Comparison of ENCODE assay signal across 1 cellular context in genomic region chr19:6752257-6753177, GRCh38.
A peak's percentile ranks its signal among the peaks of the same experiment; 100 is the strongest.
TF ChIP-seq lines count a peak whose summit lies in the region.

No MANE protein-coding gene starts in this region.

TF ChIP-seq in HepG2, 621 proteins besides CTCF, POLR2A, EP300 and RAD21 (continued from another document and continues in another):
- TF ChIP-seq ZNF800 (CRISPR knock-in tag; IDR thresholded peaks at IDR 0.05) (peak; percentile 80), ZMAT3 (CRISPR knock-in tag; conservative IDR thresholded peaks at IDR 0.05) (no peak), CBX2 (IDR thresholded peaks at IDR 0.05; ENCODE audit: low read depth, low read length) (no peak), CBX2 (CRISPR knock-in tag; IDR thresholded peaks at IDR 0.05; ENCODE audit: low read depth) (0 out of 2 replicates have a peak, but pooled peaks have one; percentile 13), ZNF782 (CRISPR knock-in tag; IDR thresholded peaks at IDR 0.05; ENCODE audit: borderline replicate concordance) (no peak), ZNF768 (CRISPR knock-in tag; IDR thresholded peaks at IDR 0.05) (no peak), ZNF234 (CRISPR knock-in tag; conservative IDR thresholded peaks at IDR 0.05) (no peak), ZNF567 (CRISPR knock-in tag; IDR thresholded peaks at IDR 0.05; ENCODE audit: borderline replicate concordance) (peak; percentile 48; the same call in 1 of the 2 replicates), GATA4 (IDR thresholded peaks at IDR 0.05; ENCODE audit: borderline replicate concordance, low read depth) (no peak), HMGXB4 (CRISPR knock-in tag; IDR thresholded peaks at IDR 0.05; ENCODE audit: borderline replicate concordance in 1 of 2, low read depth in 1 of 2) (no peak), TERF1 (CRISPR knock-in tag; IDR thresholded peaks at IDR 0.05) (no peak), ZNF878 (CRISPR knock-in tag; IDR thresholded peaks at IDR 0.05) (peak; percentile 90), XBP1 (CRISPR knock-in tag; IDR thresholded peaks at IDR 0.05) (peak; percentile 56; the same call in 1 of the 2 replicates), CHD2 (IDR thresholded peaks at IDR 0.05; ENCODE audit: low read depth, low read length) (no peak), TEF (CRISPR knock-in tag; IDR thresholded peaks at IDR 0.05) (no peak), HCFC1 (IDR thresholded peaks at IDR 0.05; ENCODE audit: low read depth, low read length) (no peak), ZNF646 (CRISPR knock-in tag; IDR thresholded peaks at IDR 0.05) (no peak), SOX6 (IDR thresholded peaks at IDR 0.05) (no peak), SOX6 (CRISPR knock-in tag; IDR thresholded peaks at IDR 0.05) (peak; percentile 80), ZNF24 (IDR thresholded peaks at IDR 0.05) (no peak), POLR2AphosphoS2 (IDR thresholded peaks at IDR 0.05; ENCODE audit: low read depth, low read length) (no peak), GATAD2A (CRISPR knock-in tag; IDR thresholded peaks at IDR 0.05) (peak; percentile 49; the same call in 1 of the 2 replicates), MAF1 (CRISPR knock-in tag; IDR thresholded peaks at IDR 0.05; ENCODE audit: borderline replicate concordance) (no peak), ZNF747 (CRISPR knock-in tag; IDR thresholded peaks at IDR 0.05; ENCODE audit: borderline replicate concordance) (peak; percentile 91; the same call in 1 of the 2 replicates), HNF1A (IDR thresholded peaks at IDR 0.05; ENCODE audit: low read depth) (no peak), HNF1A (CRISPR knock-in tag; IDR thresholded peaks at IDR 0.05; ENCODE audit: borderline replicate concordance) (no peak), ZNF780A (CRISPR knock-in tag; IDR thresholded peaks at IDR 0.05) (no peak), PLRG1 (conservative IDR thresholded peaks at IDR 0.05) (no peak), ZNF292 (CRISPR knock-in tag; IDR thresholded peaks at IDR 0.05; ENCODE audit: borderline replicate concordance, low read depth) (no peak), IKZF1 (IDR thresholded peaks at IDR 0.05) (no peak), ZNF124 (CRISPR knock-in tag; IDR thresholded peaks at IDR 0.05) (no peak), ZFP36L1 (CRISPR knock-in tag; IDR thresholded peaks at IDR 0.05) (no peak; the same call in 1 of the 2 replicates), IRF2 (CRISPR knock-in tag; IDR thresholded peaks at IDR 0.05) (no peak), SP140L (CRISPR knock-in tag; IDR thresholded peaks at IDR 0.05; ENCODE audit: borderline replicate concordance) (no peak), SNRNP70 (IDR thresholded peaks at IDR 0.05; ENCODE audit: low read depth, low read length) (no peak), ELF4 (CRISPR knock-in tag; IDR thresholded peaks at IDR 0.05; ENCODE audit: borderline replicate concordance) (no peak), MED13 (CRISPR knock-in tag; IDR thresholded peaks at IDR 0.05) (peak; percentile 70; the same call in 1 of the 2 replicates), PAWR (CRISPR knock-in tag; IDR thresholded peaks at IDR 0.05; ENCODE audit: borderline replicate concordance) (no peak), ARID2 (CRISPR knock-in tag; IDR thresholded peaks at IDR 0.05; ENCODE audit: borderline replicate concordance) (peak; percentile 86; the same call in 1 of the 2 replicates), GATAD1 (CRISPR knock-in tag; IDR thresholded peaks at IDR 0.05) (no peak), CREBL2 (CRISPR knock-in tag; IDR thresholded peaks at IDR 0.05; ENCODE audit: borderline replicate concordance) (no peak), ZNF280D (CRISPR knock-in tag; IDR thresholded peaks at IDR 0.05) (0 out of 2 replicates have a peak, but pooled peaks have one; percentile 22), YY1 (IDR thresholded peaks at IDR 0.05; ENCODE audit: insufficient read depth, insufficient replicate concordance, low read depth, low read length) (peak; percentile 65), NRL (CRISPR knock-in tag; IDR thresholded peaks at IDR 0.05; ENCODE audit: borderline replicate concordance) (no peak), AHR (CRISPR knock-in tag; IDR thresholded peaks at IDR 0.05) (no peak)
